Comparison of ENCODE assay signal across 12 cellular contexts in genomic region chr17:64024215-64024654, GRCh38. TPM values are rescaled to one million over a fixed set of nuclear protein-coding genes. Genes with fewer than 3 reads are reported as not detected.
DNase-seq lines count a peak whose midpoint lies in the region; ATAC-seq and TF ChIP-seq lines count a peak whose summit lies in the region.
"Had no signal": no experiment of that assay in that cellular context is flagged by ENCODE, and none has a peak within 500 bp of the region (broad histone marks: within the 10 kb centered on the region; RNA-seq: fewer than 3 reads in every experiment).

No MANE protein-coding gene starts in this region.

- H3K36me3 Mint-ChIP-seq in CD4-positive, CD25-positive, alpha-beta regulatory T cell = peaks cover 2% of the 10 kb centered on the region
- peaks cover 0 to 4% of the 10 kb centered on the region in 2 donors for H3K36me3 Mint-ChIP-seq in activated naive CD4-positive, alpha-beta T cell treated with anti-CD3 and anti-CD28 coated beads, Interleukin-2, amount 50 U/mL, for 72 hours

- peaks cover 25 to 75% (median 49%) of the 10 kb centered on the region in 4 donors for H3K4me1 Mint-ChIP-seq in CD4-positive, CD25-positive, alpha-beta regulatory T cell

- H3K9me3 ChIP-seq in CD4-positive, CD25-positive, alpha-beta regulatory T cell (ENCODE audit: control insufficient read depth in 2 of 2, low read length in 2 of 2) = no peaks in the 10 kb centered on the region
- no peaks in the 10 kb centered on the region for H3K9me3 ChIP-seq in Loucy (ENCODE audit: insufficient read depth, low read depth, low read length)
- H3K9me3 ChIP-seq in mucosa of stomach (ENCODE audit: control insufficient read depth, low read length) = no peaks in the 10 kb centered on the region
- H3K9me3 ChIP-seq: Caco-2 had no signal

- H3K4me1 ChIP-seq in CD4-positive, CD25-positive, alpha-beta regulatory T cell (ENCODE audit: control insufficient read depth, insufficient read depth, low read length, poor library complexity, severe bottlenecking) = peaks cover 73% of the 10 kb centered on the region
- H3K4me1 ChIP-seq in Loucy (ENCODE audit: insufficient read depth, low read length, poor library complexity, severe bottlenecking) (peaks cover 61% of the 10 kb centered on the region), mucosa of stomach (ENCODE audit: control insufficient read depth, insufficient read depth, low read length) (peaks cover 48% of the 10 kb centered on the region)
- H3K4me1 ChIP-seq: Caco-2 had no signal

- peak overlapping the region; percentile 85 for H3K4me2 ChIP-seq in Loucy (ENCODE audit: low read depth, low read length, poor library complexity, severe bottlenecking)

- peaks cover 24% of the 10 kb centered on the region for H3F3A ChIP-seq in Loucy (ENCODE audit: low read depth)

- H3K79me2 ChIP-seq in Loucy (ENCODE audit: insufficient read depth, low read length) = peaks cover 26% of the 10 kb centered on the region

- H3K9ac ChIP-seq in Loucy (ENCODE audit: low read depth, low read length, poor library complexity, severe bottlenecking) (peak overlapping the region; percentile 51), mucosa of stomach (ENCODE audit: low read length) (peak overlapping the region; percentile 30)

- no peak for ATAC-seq in CD4-positive, CD25-positive, alpha-beta regulatory T cell (ENCODE audit: low read depth in 2 of 2)
- ATAC-seq in activated naive CD4-positive, alpha-beta T cell treated with anti-CD3 and anti-CD28 coated beads, Interleukin-2, amount 50 U/mL, for 72 hours = no peak
- no peak for ATAC-seq in HG02571 (IDR thresholded peaks at IDR 0.05; ENCODE audit: unreplicated experiment)

- DNase-seq in CD4-positive, CD25-positive, alpha-beta regulatory T cell = no peak
- peak in 1 of 2 donors; percentile 39 for DNase-seq in activated naive CD4-positive, alpha-beta T cell treated with anti-CD3 and anti-CD28 coated beads, Interleukin-2, amount 50 U/mL, for 72 hours (ENCODE audit: low spot score in 2 of 2)
- DNase-seq in stimulated activated CD4-positive, alpha-beta T cell treated with anti-CD3 and anti-CD28 coated beads, Interleukin-4, amount 100 ng/mL, for 1 hour = no peak
- DNase-seq in AG20443 (ENCODE audit: low spot score) (no peak), DMS114 treated with DMSO at 0.1 percent for 48 hours (lab: John Stamatoyannopoulos, UW; ENCODE audit: unreplicated experiment) (no peak)
- DNase-seq: Caco-2, NCI-H510A had no signal

- H3K9me2 ChIP-seq in Loucy (replicated peaks; ENCODE audit: low read depth, low read length) = no peaks in the 10 kb centered on the region

- no peak overlapping the region for H2AFZ ChIP-seq in Loucy (ENCODE audit: low read length)

- peak overlapping the region; percentile 99 for H3K27ac ChIP-seq in CD4-positive, CD25-positive, alpha-beta regulatory T cell (ENCODE audit: insufficient read depth, low read length, poor library complexity, severe bottlenecking)

- H3K9me3 Mint-ChIP-seq in CD4-positive, CD25-positive, alpha-beta regulatory T cell = peaks cover 0 to 2% (median 0%) of the 10 kb centered on the region in 7 donors
- H3K9me3 Mint-ChIP-seq in activated naive CD4-positive, alpha-beta T cell treated with anti-CD3 and anti-CD28 coated beads, Interleukin-2, amount 50 U/mL, for 72 hours = no peaks in the 10 kb centered on the region

- peak overlapping the region; percentile 98 to 100 (median 99) for H3K27ac Mint-ChIP-seq in CD4-positive, CD25-positive, alpha-beta regulatory T cell
- H3K27ac Mint-ChIP-seq in activated naive CD4-positive, alpha-beta T cell treated with anti-CD3 and anti-CD28 coated beads, Interleukin-2, amount 50 U/mL, for 72 hours = peak overlapping the region; percentile 2 to 96

- H3K4me3 Mint-ChIP-seq in CD4-positive, CD25-positive, alpha-beta regulatory T cell = peak overlapping the region; percentile 17 to 86 (median 76)

- H3K27me3 ChIP-seq in CD4-positive, CD25-positive, alpha-beta regulatory T cell (ENCODE audit: control insufficient read depth, insufficient read depth, low read length) = no peaks in the 10 kb centered on the region
- H3K27me3 ChIP-seq in Loucy (ENCODE audit: insufficient read depth, low read length, poor library complexity, severe bottlenecking) = no peaks in the 10 kb centered on the region
- no peaks in the 10 kb centered on the region for H3K27me3 ChIP-seq in mucosa of stomach (ENCODE audit: control insufficient read depth, insufficient read depth, low read length)

- H3K4me3 ChIP-seq in CD4-positive, CD25-positive, alpha-beta regulatory T cell (ENCODE audit: low read depth, low read length) = no peak overlapping the region
- H3K4me3 ChIP-seq in Loucy (ENCODE audit: low read length, poor library complexity, severe bottlenecking) (no peak overlapping the region), mucosa of stomach (ENCODE audit: low read length) (no peak overlapping the region)

- peaks cover 13% of the 10 kb centered on the region for H3K27me3 Mint-ChIP-seq in CD4-positive, CD25-positive, alpha-beta regulatory T cell

- H3K36me3 ChIP-seq in CD4-positive, CD25-positive, alpha-beta regulatory T cell (ENCODE audit: control insufficient read depth, insufficient read depth, low read length) = no peaks in the 10 kb centered on the region
- H3K36me3 ChIP-seq in Loucy (ENCODE audit: insufficient read depth, low read length) (no peaks in the 10 kb centered on the region), mucosa of stomach (ENCODE audit: control insufficient read depth, insufficient read depth, low read length) (no peaks in the 10 kb centered on the region)

- TF ChIP-seq CTCF in Loucy (conservative IDR thresholded peaks at IDR 0.05; ENCODE audit: low read length) = no peak

- H4K20me1 ChIP-seq in Loucy (ENCODE audit: insufficient read depth, low read length, poor library complexity, severe bottlenecking) = no peaks in the 10 kb centered on the region

RNA-seq across cellular contexts. Expression of gene ICAM2, which starts 3.8 kb away (rescaled TPM):
- total RNA-seq in CD4-positive, CD25-positive, alpha-beta regulatory T cell = 106 TPM
- polyA plus RNA-seq in CD4-positive, CD25-positive, alpha-beta regulatory T cell = 100 to 1,000 TPM; 465 to 625 (median 548) TPM
- 10 to 100 TPM; 21.9 to 45.2 TPM for total RNA-seq in activated naive CD4-positive, alpha-beta T cell treated with anti-CD3 and anti-CD28 coated beads, Interleukin-2, amount 50 U/mL, for 72 hours
- total RNA-seq: MCF 10A had no signal

RNA-seq across cellular contexts. Expression of gene PRR29, which starts 26.1 kb away (rescaled TPM):
- 0.52 TPM for total RNA-seq in CD4-positive, CD25-positive, alpha-beta regulatory T cell
- 1 to 10 TPM; 3.9 to 6.9 (median 6.2) TPM for polyA plus RNA-seq in CD4-positive, CD25-positive, alpha-beta regulatory T cell
- total RNA-seq in activated naive CD4-positive, alpha-beta T cell treated with anti-CD3 and anti-CD28 coated beads, Interleukin-2, amount 50 U/mL, for 72 hours = 1 to 10 TPM in 1 of 2 donors, under 1 TPM in 1; 0.86 to 1.8 TPM
- total RNA-seq: Caco-2, MCF 10A had no signal

RNA-seq across cellular contexts. Expression of gene SCN4A, which starts 51.5 kb away (rescaled TPM):
- total RNA-seq in CD4-positive, CD25-positive, alpha-beta regulatory T cell = not detected
- not detected for polyA plus RNA-seq in CD4-positive, CD25-positive, alpha-beta regulatory T cell
- total RNA-seq in activated naive CD4-positive, alpha-beta T cell treated with anti-CD3 and anti-CD28 coated beads, Interleukin-2, amount 50 U/mL, for 72 hours = under 1 TPM in 1 of 2 donors, not detected in 1; 0.10 TPM
- total RNA-seq: Caco-2, fibroblast of villous mesenchyme, MCF 10A had no signal
